14 cellular contexts compared by ENCODE assay signal in genomic region chr15:80099246-80099645, GRCh38. TPM values are rescaled to one million over a fixed set of nuclear protein-coding genes. Genes with fewer than 3 reads are reported as not detected.
A peak's percentile ranks its signal among the peaks of the same experiment; 100 is the strongest.
DNase-seq lines count a peak whose midpoint lies in the region; ATAC-seq, FAIRE-seq and TF ChIP-seq lines count a peak whose summit lies in the region.
"Had no signal": no experiment of that assay in that cellular context is flagged by ENCODE, and none has a peak within 500 bp of the region (broad histone marks: within the 10 kb centered on the region; RNA-seq: fewer than 3 reads in every experiment).

No MANE protein-coding gene starts in this region.

- peaks cover 5% of the 10 kb centered on the region for H3K4me1 ChIP-seq in testis
- H3K4me1 ChIP-seq in HepG2 (ENCODE audit: insufficient read depth, low read length), result 0 out of 2 replicates have a peak, but pooled peaks cover 6% of the 10 kb centered on the region

- TF ChIP-seq RAD21 in HepG2 (CRISPR knock-in tag; IDR thresholded peaks at IDR 0.05), result no peak

- no peak overlapping the region for H3K4me3 ChIP-seq in testis
- H3K4me3 ChIP-seq in HepG2 (replicated peaks in 1 of 3; ENCODE audit: insufficient read depth in 1 of 3, low read depth in 2 of 3, low read length in 3 of 3), result no peak overlapping the region
- H3K4me3 ChIP-seq: coronary artery, HAP-1, lung, tibial artery had no signal

- WGBS in testis, 2 donors, result 78 to 79% methylated on average over 4 of the region's 4 CpGs
- WGBS in HepG2 (ENCODE audit: low lambda C conversion rate), result 92% methylated on average over 4 of the region's 4 CpGs

- intact Hi-C loops in testis (cut with DNase I; ENCODE audit: low total_unique reads) (no loop called here), HepG2 (cut with micrococcal nuclease; ENCODE audit: unreplicated experiment) (no loop called here)

- in situ Hi-C loops in GM13976 (cut with MboI; ENCODE audit: low sequenced_read_pairs, unreplicated experiment) (no loop called here), HepG2 (cut with HindIII; ENCODE audit: extremely low pct_ligation_motif_present, low pct_unique_long_range_greater_than_20kb) (no loop called here)

- peaks cover 45% of the 10 kb centered on the region for H3K79me2 ChIP-seq in HepG2 (ENCODE audit: insufficient read depth, low read length)

- no peaks in the 10 kb centered on the region for H3K9me3 ChIP-seq in testis
- H3K9me3 ChIP-seq in HepG2 (ENCODE audit: low read length), result no peaks in the 10 kb centered on the region
- H3K9me3 ChIP-seq: BE2C, HAP-1, tibial artery had no signal

- TF ChIP-seq CTCF in GM13976 (IDR thresholded peaks at IDR 0.05; ENCODE audit: borderline replicate concordance, control extremely low read depth, extremely low read depth, insufficient read depth, missing control alignments) (no peak), testis (IDR thresholded peaks at IDR 0.05) (no peak), HepG2 (CRISPR knock-in tag; IDR thresholded peaks at IDR 0.05) (no peak)

- DNase-seq in GM13976 (ENCODE audit: low spot score), result peak; percentile 17
- peak; percentile 26 for DNase-seq in fibroblast of peridontal ligament (ENCODE audit: extremely low read depth)
- DNase-seq in testis, result no peak
- DNase-seq in HepG2 (ENCODE audit: low spot score), result no peak
- no peak for DNase-seq in stimulated activated CD4-positive, alpha-beta T cell treated with anti-CD3 and anti-CD28 coated beads, Interleukin-1b, Interleukin-23, amount 100 ng/mL, for 48 hours
- DNase-seq: BE2C, GF-D8, tibial artery had no signal

- no peak overlapping the region for H3K4me2 ChIP-seq in HepG2 (ENCODE audit: low read depth, low read length)

- TF ChIP-seq POLR2A in testis (IDR thresholded peaks at IDR 0.05), result no peak
- TF ChIP-seq POLR2A in HepG2 (IDR thresholded peaks at IDR 0.05; ENCODE audit: insufficient read depth in 1 of 2, low read depth in 2 of 2, low read length in 2 of 2), result no peak

- TF ChIP-seq EP300 in HepG2 (IDR thresholded peaks at IDR 0.05; ENCODE audit: low read depth in 2 of 2, low read length in 2 of 2) (no peak), HepG2 (CRISPR knock-in tag; IDR thresholded peaks at IDR 0.05; ENCODE audit: borderline replicate concordance) (no peak)

- H3K36me3 ChIP-seq in testis (ENCODE audit: low read depth, missing control alignments), result no peaks in the 10 kb centered on the region
- H3K36me3 ChIP-seq in HepG2 (replicated peaks in 1 of 2; ENCODE audit: control insufficient read depth in 1 of 2, insufficient read depth in 2 of 2, low read length in 2 of 2), result peaks cover 0 to 6% of the 10 kb centered on the region in 2 experiments; a peak in 1 of 5 replicates
- H3K36me3 ChIP-seq: BE2C, HAP-1 had no signal

- FAIRE-seq in HepG2 (lab: Jason Lieb, UNC), result no peak

- H3K27me3 ChIP-seq in testis (no peaks in the 10 kb centered on the region), HepG2 (ENCODE audit: control insufficient read depth in 1 of 2, insufficient read depth in 2 of 2, low read length in 2 of 2) (no peaks in the 10 kb centered on the region)
- H3K27me3 ChIP-seq: BE2C, tibial artery had no signal

- H4K20me1 ChIP-seq in HepG2 (ENCODE audit: insufficient read depth, low read length), result peaks cover 17% of the 10 kb centered on the region

- CTCF ChIA-PET in HepG2 (lab: Yijun Ruan, JAX; ENCODE audit: low intra/inter-chr PET ratio, low total read pairs), result no interaction called here

- no peak overlapping the region for H3K9ac ChIP-seq in HepG2 (ENCODE audit: insufficient read depth, low read depth, low read length)

- H3K27ac ChIP-seq in testis, result no peak overlapping the region
- H3K27ac ChIP-seq in HepG2 (ENCODE audit: extremely low read length, insufficient read depth, low read length), result no peak overlapping the region
- H3K27ac ChIP-seq: coronary artery, tibial artery had no signal

- POLR2A ChIA-PET in HepG2 (lab: Yijun Ruan, JAX), result no interaction called here

- ATAC-seq in GM21515 (IDR thresholded peaks at IDR 0.05; ENCODE audit: unreplicated experiment) (peak; percentile 45), HG03342 (IDR thresholded peaks at IDR 0.05; ENCODE audit: unreplicated experiment) (peak; percentile 61), HepG2 (no peak), GM21737 (IDR thresholded peaks at IDR 0.05; ENCODE audit: unreplicated experiment) (no peak)

- no peak overlapping the region for H2AFZ ChIP-seq in HepG2 (ENCODE audit: low read length)

- no TSS peak for BruUV-seq in HepG2 (replicated peaks; lab: Mats Ljungman, UMichigan)

TF ChIP-seq in HepG2, 621 proteins besides CTCF, POLR2A, EP300 and RAD21 (continues in another document):
- no peak for TF ChIP-seq ZNF777 (CRISPR knock-in tag; IDR thresholded peaks at IDR 0.05)
- TF ChIP-seq ZNF317 (CRISPR knock-in tag; IDR thresholded peaks at IDR 0.05), result no peak
- no peak for TF ChIP-seq ZSCAN22 (CRISPR knock-in tag; IDR thresholded peaks at IDR 0.05)
- no peak for TF ChIP-seq ZNF138 (CRISPR knock-in tag; IDR thresholded peaks at IDR 0.05; ENCODE audit: low read depth)
- no peak for TF ChIP-seq NCOA2 (CRISPR knock-in tag; IDR thresholded peaks at IDR 0.05)
- no peak for TF ChIP-seq ZMYM3 (CRISPR knock-in tag; IDR thresholded peaks at IDR 0.05)

RNA-seq across cellular contexts. Expression of gene ZFAND6, which starts 39.8 kb away (rescaled TPM):
- total RNA-seq in testis (100 to 1,000 TPM; 220 to 255 TPM), HepG2 (2016; rRNA removed; fragmentation: Illumina TruSeq; extraction: Trizol) (84.2 and 116 TPM in 2 replicates)
- polyA plus RNA-seq in testis (ENCODE audit: insufficient read depth, low read depth, low replicate concordance) (251 TPM), HepG2 (2011; rRNA removed) (107 and 115 TPM in 2 replicates)
- total RNA-seq in HepG2 (2016; cell fraction: cytosol; rRNA removed; fragmentation: Illumina TruSeq; extraction: Trizol; ENCODE audit: low read depth), result 163 and 169 TPM in 2 replicates
- 84.8 and 120 TPM in 2 replicates for total RNA-seq in HepG2 (2016; cell fraction: insoluble cytoplasmic fraction; rRNA removed; fragmentation: Illumina TruSeq; extraction: Trizol)
- total RNA-seq in HepG2 (2016; cell fraction: membrane; rRNA removed; fragmentation: Illumina TruSeq; extraction: Trizol), result 61.5 and 72.0 TPM in 2 replicates
- 53.8 and 55.3 TPM in 2 replicates for total RNA-seq in HepG2 (2016; cell fraction: nucleus; rRNA removed; fragmentation: Illumina TruSeq; extraction: Trizol)
- 73.1 and 90.8 TPM in 2 replicates for polyA plus RNA-seq in HepG2 (2011; cell fraction: cytosol; rRNA removed)
- polyA plus RNA-seq in HepG2 (2011; cell fraction: nucleus; rRNA removed), result 23.5 and 26.7 TPM in 2 replicates
- 56.0 and 64.2 TPM in 2 replicates for polyA plus RNA-seq in HepG2 (2012)
- 14.8 and 17.1 TPM in 2 replicates for polyA plus RNA-seq in HepG2 (2016; cell fraction: cytosol; fragmentation: Illumina TruSeq; extraction: Trizol; ENCODE audit: low read depth)
- polyA plus RNA-seq in HepG2 (2016; cell fraction: insoluble cytoplasmic fraction; fragmentation: Illumina TruSeq; extraction: Trizol; ENCODE audit: low read depth), result 108 and 110 TPM in 2 replicates
- polyA plus RNA-seq in HepG2 (2016; cell fraction: membrane; fragmentation: Illumina TruSeq; extraction: Trizol; ENCODE audit: low read depth), result 27.8 and 29.0 TPM in 2 replicates
- 53.6 and 59.5 TPM in 2 replicates for polyA plus RNA-seq in HepG2 (2016; cell fraction: nucleus; fragmentation: Illumina TruSeq; extraction: Trizol; ENCODE audit: insufficient read depth, low read depth)
- polyA minus RNA-seq in HepG2 (2011; rRNA and poly(A)+ RNA removed; ENCODE audit: low replicate concordance), result 52.9 and 70.2 TPM in 2 replicates
- 77.0 and 77.7 TPM in 2 replicates for polyA minus RNA-seq in HepG2 (2011; cell fraction: cytosol; rRNA and poly(A)+ RNA removed)
- 80.9 and 83.3 TPM in 2 replicates for polyA minus RNA-seq in HepG2 (2011; cell fraction: nucleus; rRNA and poly(A)+ RNA removed)

RNA-seq across cellular contexts. Expression of gene FAH, which starts 53.6 kb away (rescaled TPM):
- total RNA-seq in testis (10 to 100 TPM; 58.4 to 75.0 TPM), HepG2 (2016; rRNA removed; fragmentation: Illumina TruSeq; extraction: Trizol) (75.0 and 94.1 TPM in 2 replicates)
- polyA plus RNA-seq in testis (ENCODE audit: insufficient read depth, low read depth, low replicate concordance) (49.0 TPM), HepG2 (2011; rRNA removed) (36.6 and 52.3 TPM in 2 replicates)
- total RNA-seq in HepG2 (2016; cell fraction: cytosol; rRNA removed; fragmentation: Illumina TruSeq; extraction: Trizol; ENCODE audit: low read depth), result 27.3 and 29.8 TPM in 2 replicates
- 73.4 and 102 TPM in 2 replicates for total RNA-seq in HepG2 (2016; cell fraction: insoluble cytoplasmic fraction; rRNA removed; fragmentation: Illumina TruSeq; extraction: Trizol)
- 34.1 and 35.6 TPM in 2 replicates for total RNA-seq in HepG2 (2016; cell fraction: membrane; rRNA removed; fragmentation: Illumina TruSeq; extraction: Trizol)
- total RNA-seq in HepG2 (2016; cell fraction: nucleus; rRNA removed; fragmentation: Illumina TruSeq; extraction: Trizol), result 43.8 and 46.1 TPM in 2 replicates
- polyA plus RNA-seq in HepG2 (2011; cell fraction: cytosol; rRNA removed), result 38.0 and 43.2 TPM in 2 replicates
- polyA plus RNA-seq in HepG2 (2011; cell fraction: nucleus; rRNA removed), result 56.1 and 84.1 TPM in 2 replicates
- 47.4 and 51.9 TPM in 2 replicates for polyA plus RNA-seq in HepG2 (2012)
- 29.3 and 29.7 TPM in 2 replicates for polyA plus RNA-seq in HepG2 (2016; cell fraction: cytosol; fragmentation: Illumina TruSeq; extraction: Trizol; ENCODE audit: low read depth)
- polyA plus RNA-seq in HepG2 (2016; cell fraction: insoluble cytoplasmic fraction; fragmentation: Illumina TruSeq; extraction: Trizol; ENCODE audit: low read depth), result 90.8 and 98.1 TPM in 2 replicates
- 27.0 and 31.7 TPM in 2 replicates for polyA plus RNA-seq in HepG2 (2016; cell fraction: membrane; fragmentation: Illumina TruSeq; extraction: Trizol; ENCODE audit: low read depth)
- polyA plus RNA-seq in HepG2 (2016; cell fraction: nucleus; fragmentation: Illumina TruSeq; extraction: Trizol; ENCODE audit: insufficient read depth, low read depth), result 51.2 and 62.5 TPM in 2 replicates
- polyA minus RNA-seq in HepG2 (2011; rRNA and poly(A)+ RNA removed; ENCODE audit: low replicate concordance), result 32.6 and 139 TPM in 2 replicates
- polyA minus RNA-seq in HepG2 (2011; cell fraction: cytosol; rRNA and poly(A)+ RNA removed), result 38.0 and 39.1 TPM in 2 replicates
- 33.9 and 43.5 TPM in 2 replicates for polyA minus RNA-seq in HepG2 (2011; cell fraction: nucleus; rRNA and poly(A)+ RNA removed)

Comparison
In these comparisons a context has a peak if more than half of its experiments do, and no peak if none do; other contexts are left out.
1. DNase-seq: peak in GM13976 (single experiment) and fibroblast of peridontal ligament (single experiment); none in testis (single experiment), HepG2 (single experiment) and stimulated activated CD4-positive, alpha-beta T cell treated with anti-CD3 and anti-CD28 coated beads, Interleukin-1b, Interleukin-23, amount 100 ng/mL, for 48 hours (single experiment).
2. ATAC-seq: peak in GM21515 (single experiment) and HG03342 (single experiment); none in HepG2 (single experiment) and GM21737 (single experiment).